Comparison of ENCODE assay signal across 8 cellular contexts in the genomic region with DNA sequence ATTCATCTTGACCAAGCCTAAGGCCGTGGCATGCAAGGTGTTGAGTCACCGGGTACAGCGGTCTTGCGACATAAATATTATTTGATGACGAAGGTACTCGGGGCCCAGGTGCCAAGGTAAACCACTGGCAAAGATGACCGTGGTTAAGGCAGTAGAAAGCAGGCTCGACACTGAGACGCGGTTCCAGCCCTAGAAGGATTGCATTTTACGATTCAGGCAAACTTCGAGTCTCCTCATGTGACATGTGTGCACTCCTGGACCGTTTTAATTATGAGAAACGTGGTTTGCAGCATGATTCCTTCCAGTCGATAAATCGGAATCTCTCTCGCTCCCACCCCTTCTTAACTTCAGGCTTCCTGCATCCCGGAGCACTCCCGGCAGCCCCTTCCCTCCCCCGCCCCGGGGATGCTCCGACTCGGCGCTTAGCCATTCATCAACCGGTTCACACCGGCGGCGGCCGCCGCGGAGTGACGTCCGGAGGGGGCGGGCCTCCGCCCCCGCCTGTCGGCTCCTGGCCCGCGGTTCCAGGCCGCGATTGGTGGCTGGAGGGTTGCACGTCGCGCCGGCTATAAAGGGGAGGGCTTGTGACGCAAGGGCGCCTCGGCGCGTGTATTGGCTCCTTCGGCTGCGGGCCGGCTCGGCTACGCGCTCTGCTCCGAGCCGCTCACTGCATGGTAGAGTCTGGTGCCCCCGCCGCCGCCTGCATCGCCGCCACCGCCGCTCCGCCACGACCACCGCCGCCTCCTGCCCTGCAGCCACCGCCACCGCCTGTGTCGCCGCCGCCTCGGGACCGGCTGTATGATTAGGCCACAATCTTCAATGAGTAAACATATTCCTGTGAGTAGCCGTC.
A peak's percentile ranks its signal among the peaks of the same experiment; 100 is the strongest.
DNase-seq lines count a peak whose midpoint lies in the region; ATAC-seq and TF ChIP-seq lines count a peak whose summit lies in the region.

Gene LOC128125822, plus strand, starts transcription at position 598 of the 850 bp plus-strand sequence.
Gene PTP4A1, plus strand, starts transcription at position 598 of the 850 bp plus-strand sequence. CDS start 4,401 bp downstream, outside the sequence.

- peak; percentile 87 for ATAC-seq in GM19025 (IDR thresholded peaks at IDR 0.05; ENCODE audit: low read depth, unreplicated experiment)
- ATAC-seq in HG03342 (IDR thresholded peaks at IDR 0.05; ENCODE audit: unreplicated experiment), result peak; percentile 87
- peak; percentile 94 to 96 for ATAC-seq in activated CD4-positive, CD25-positive, alpha-beta regulatory T cell treated with anti-CD3 and anti-CD28 coated beads, Interleukin-2, amount 50 U/mL, for 24 hours

- DNase-seq in AG09309 (ENCODE audit: low read depth) (peak; percentile 92), NCI-H446 (lab: John Stamatoyannopoulos, UW) (peak; percentile 72 to 96), cerebellar cortex (ENCODE audit: low spot score) (peak; percentile 97), islet precursor cell (peak; percentile 99)
- DNase-seq in stimulated activated CD4-positive, alpha-beta T cell treated with anti-CD3 and anti-CD28 coated beads, Interleukin-12 subunit alpha, Interleukin-12 subunit beta, amount 100 ng/mL, for 48 hours (ENCODE audit: low read depth in 2 of 3, low spot score in 1 of 3), result peak; percentile 88 to 95 (median 94)

- TF ChIP-seq CTCF in AG09309 (IDR thresholded peaks at IDR 0.05; ENCODE audit: control insufficient read depth, insufficient read depth, low read depth, low read length, missing control alignments), result no peak

- peak within 1 kb of the TSS; percentile 83 for H3K4me3 ChIP-seq in AG09309 (ENCODE audit: control insufficient read depth, low read depth, low read length)

Comparison
In these comparisons a context has a peak if more than half of its experiments do, and no peak if none do; other contexts are left out.
1. Peak in every context shown above with its lines: DNase-seq, ATAC-seq and H3K4me3 ChIP-seq.